In the genomic region with DNA sequence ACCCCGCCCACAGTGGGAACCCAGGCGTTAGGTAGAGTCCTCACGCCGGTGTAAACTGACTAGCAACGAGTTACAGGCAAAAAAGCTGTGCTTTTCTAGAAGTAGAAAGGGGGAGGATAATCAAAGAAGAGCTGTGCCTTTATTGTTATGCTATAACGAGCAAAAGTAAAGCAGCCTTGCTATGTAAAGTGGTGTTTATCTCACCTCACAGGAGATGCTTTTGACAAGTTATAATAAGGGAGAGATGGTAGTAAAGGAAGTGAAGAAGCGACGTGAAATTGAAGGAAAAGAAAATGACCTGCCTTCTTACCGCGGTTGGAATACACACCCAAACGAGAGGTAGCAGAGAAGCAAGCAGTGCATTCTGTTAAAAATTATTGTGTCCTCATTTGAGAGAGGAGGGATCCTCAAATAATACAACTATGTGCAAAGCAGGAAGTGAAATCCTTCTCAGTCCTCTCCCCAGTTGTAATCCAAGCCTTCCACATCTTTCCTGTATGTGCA, we compare ENCODE assay signal across 1 cellular context.
TF ChIP-seq lines count a peak whose summit lies in the region.

No MANE protein-coding gene starts in this region.

TF ChIP-seq in IMR-90, 13 proteins besides CTCF, POLR2A, EP300 and RAD21 (continued from another document):
- no peak for TF ChIP-seq ELK1 (IDR thresholded peaks at IDR 0.05; ENCODE audit: borderline replicate concordance, low read depth, low read length)
- TF ChIP-seq SMC3 (IDR thresholded peaks at IDR 0.05; ENCODE audit: low read depth, low read length), result no peak
- no peak for TF ChIP-seq FOS (IDR thresholded peaks at IDR 0.05; ENCODE audit: low read depth, low read length)
- no peak for TF ChIP-seq RCOR1 (IDR thresholded peaks at IDR 0.05; ENCODE audit: insufficient replicate concordance, low read length)
- TF ChIP-seq BHLHE40 (IDR thresholded peaks at IDR 0.05; ENCODE audit: low read depth, low read length), result no peak
